In genomic region chr17:3576970-3577369, GRCh38 we compare ENCODE assay signal across 35 cellular contexts.
"Had no signal": no experiment of that assay in that cellular context is flagged by ENCODE, and none has a peak within 500 bp of the region (broad histone marks: within the 10 kb centered on the region; RNA-seq: fewer than 3 reads in every experiment).

No MANE protein-coding gene starts in this region.

- H3K4me3 ChIP-seq: PC-9 had no signal

- H3K27me3 Mint-ChIP-seq: activated B cell treated with CpG ODN at 0.5 μM for 24 hours; activated CD4-positive, alpha-beta memory T cell treated with anti-CD3 and anti-CD28 coated beads for 36 hours; activated naive CD4-positive, alpha-beta T cell treated with anti-CD3 and anti-CD28 coated beads, Interleukin-2, amount 10 ng/mL, durations not matched to agents 7 days and 5 days; activated naive CD8-positive, alpha-beta T cell; activated naive CD8-positive, alpha-beta T cell treated with anti-CD3 and anti-CD28 coated beads, Interleukin-2, amount 50 U/mL, for 24 hours; brain; IgD-negative memory B cell had no signal

- H3K4me3 Mint-ChIP-seq: activated B cell treated with CpG ODN at 0.5 μM for 24 hours; activated CD4-positive, alpha-beta memory T cell treated with anti-CD3 and anti-CD28 coated beads for 36 hours; activated naive CD4-positive, alpha-beta T cell treated with anti-CD3 and anti-CD28 coated beads, Interleukin-2, amount 10 ng/mL, durations not matched to agents 7 days and 5 days; activated naive CD8-positive, alpha-beta T cell; activated naive CD8-positive, alpha-beta T cell treated with anti-CD3 and anti-CD28 coated beads, Interleukin-2, amount 50 U/mL, for 24 hours; brain had no signal

- H3K9me3 Mint-ChIP-seq: activated B cell treated with CpG ODN at 0.5 μM for 24 hours; activated CD4-positive, alpha-beta memory T cell treated with anti-CD3 and anti-CD28 coated beads for 36 hours; activated naive CD4-positive, alpha-beta T cell treated with anti-CD3 and anti-CD28 coated beads, Interleukin-2, amount 10 ng/mL, durations not matched to agents 7 days and 5 days; activated naive CD8-positive, alpha-beta T cell treated with anti-CD3 and anti-CD28 coated beads, Interleukin-2, amount 50 U/mL, for 24 hours; brain; IgD-negative memory B cell had no signal

- ATAC-seq: activated naive CD8-positive, alpha-beta T cell treated with anti-CD3 and anti-CD28 coated beads, Interleukin-2, amount 50 U/mL, for 24 hours had no signal

- H3K4me1 Mint-ChIP-seq: activated B cell treated with CpG ODN at 0.5 μM for 24 hours; activated naive CD4-positive, alpha-beta T cell treated with anti-CD3 and anti-CD28 coated beads, Interleukin-2, amount 10 ng/mL, durations not matched to agents 7 days and 5 days; activated naive CD8-positive, alpha-beta T cell treated with anti-CD3 and anti-CD28 coated beads, Interleukin-2, amount 50 U/mL, for 24 hours; brain had no signal

- H3K27ac Mint-ChIP-seq: activated B cell treated with CpG ODN at 0.5 μM for 24 hours; activated CD4-positive, alpha-beta memory T cell treated with anti-CD3 and anti-CD28 coated beads for 36 hours; activated naive CD4-positive, alpha-beta T cell treated with anti-CD3 and anti-CD28 coated beads, Interleukin-2, amount 10 ng/mL, durations not matched to agents 7 days and 5 days; activated naive CD8-positive, alpha-beta T cell; activated naive CD8-positive, alpha-beta T cell treated with anti-CD3 and anti-CD28 coated beads, Interleukin-2, amount 50 U/mL, for 24 hours; brain had no signal

- H3K27ac ChIP-seq: VCaP had no signal

- DNase-seq: activated B cell treated with CpG ODN at 0.5 μM for 24 hours; activated CD4-positive, alpha-beta memory T cell treated with anti-CD3 and anti-CD28 coated beads for 36 hours; activated CD4-positive, alpha-beta T cell treated with anti-CD3 and anti-CD28 coated beads for 4 hours; activated CD4-positive, alpha-beta T cell treated with anti-CD3 and anti-CD28 coated beads, Interleukin-2, amount 50 U/mL, for 1 hour; activated CD4-positive, CD25-positive, alpha-beta regulatory T cell treated with anti-CD3 and anti-CD28 coated beads, Interleukin-2, amount 50 U/mL, for 72 hours; activated CD8-positive, alpha-beta memory T cell treated with anti-CD3 and anti-CD28 coated beads, Interleukin-2, amount 50 U/mL, for 4 hours; activated effector memory CD4-positive, alpha-beta T cell treated with Interleukin-2 at 50 U/mL for 16 hours; activated naive CD4-positive, alpha-beta T cell treated with anti-CD3 and anti-CD28 coated beads, Interleukin-2, amount 10 ng/mL, durations not matched to agents 7 days and 5 days; activated naive CD8-positive, alpha-beta T cell treated with anti-CD3 and anti-CD28 coated beads, Interleukin-2, amount 50 U/mL, for 24 hours; activated T-cell treated with anti-CD3 and anti-CD28 coated beads, Interleukin-2, amount 50 U/mL, for 48 hours; anterior cingulate cortex; Karpas-422; KBM-7; NCI-H1048; NCI-H1105 treated with DMSO at 0.1 percent for 48 hours; NCI-H1436 treated with DMSO at 0.1 percent for 48 hours; NCI-H187; NCI-H2029 treated with DMSO at 0.1 percent for 48 hours; NCI-H2107; NCI-H2171; NCI-H446; NCI-H510A treated with DMSO at 0.1 percent for 48 hours; NCI-H526 treated with DMSO at 0.1 percent for 48 hours; NCI-H82; NK-92 treated with Interleukin-12 subunit alpha and Interleukin-12 subunit beta, amount 100 ng/mL, for 24 hours; PC-9; Right ventricle myocardium superior; SW 1271; T-helper 1 cell; T-helper 2 cell; T-helper 9 cell had no signal
